7 cellular contexts compared by ENCODE assay signal in the genomic region with DNA sequence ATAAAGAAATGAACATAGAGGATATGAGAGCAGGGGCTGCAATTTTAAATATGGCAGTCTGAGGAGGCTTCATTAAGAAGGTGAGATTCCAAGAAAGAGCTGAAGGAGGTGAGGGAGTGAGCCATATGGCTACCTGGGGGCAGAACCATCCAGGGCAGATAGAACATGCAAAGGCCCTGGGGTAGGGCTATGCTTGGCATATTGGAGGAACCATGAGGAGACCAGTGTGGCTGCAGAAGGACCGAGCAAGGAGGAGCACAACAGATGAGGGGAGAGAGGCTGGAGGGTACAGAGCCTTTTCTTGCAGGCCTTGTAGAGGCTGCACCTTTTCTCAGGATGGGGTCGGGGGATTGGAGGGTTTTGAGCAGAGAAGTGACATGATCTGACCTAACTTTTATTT.
"Had no signal": no experiment of that assay in that cellular context is flagged by ENCODE, and none has a peak within 500 bp of the region (broad histone marks: within the 10 kb centered on the region; RNA-seq: fewer than 3 reads in every experiment).

No MANE protein-coding gene starts in this region.

- ATAC-seq: HepG2 had no signal

- H3K9ac ChIP-seq: KMS-11 had no signal

- DNase-seq: IMR-90, KBM-7, KG1 had no signal

- H3K27ac ChIP-seq: HL-60, KMS-11 had no signal

- FAIRE-seq: HepG2, HTR-8/SVneo had no signal

- H3K4me2 ChIP-seq: KMS-11 had no signal
